ENCODE assay signal across 17 cellular contexts in the genomic region with DNA sequence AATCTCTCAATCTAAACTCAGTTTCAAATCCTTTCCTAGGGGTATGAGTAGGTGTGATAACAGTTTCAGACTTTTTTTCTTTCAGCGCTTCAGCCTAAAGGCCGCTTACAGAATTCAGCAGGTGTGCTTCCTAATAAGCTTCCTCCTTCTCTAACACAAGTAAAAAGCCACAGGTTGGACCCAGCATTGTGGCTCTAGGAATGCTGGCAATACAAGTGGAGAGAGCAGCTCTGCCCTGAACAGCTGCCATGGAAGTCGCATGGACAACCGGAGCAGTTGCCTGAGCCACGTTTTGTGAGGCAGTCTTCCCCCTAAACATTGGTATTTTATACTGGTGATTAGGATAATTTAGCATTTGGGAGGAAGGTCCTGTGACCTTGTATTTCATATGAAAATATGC.
DNase-seq lines count a peak whose midpoint lies in the region; ATAC-seq and TF ChIP-seq lines count a peak whose summit lies in the region.
"Had no signal": no experiment of that assay in that cellular context is flagged by ENCODE, and none has a peak within 500 bp of the region (broad histone marks: within the 10 kb centered on the region; RNA-seq: fewer than 3 reads in every experiment).

No MANE protein-coding gene starts in this region.

- H3K27me3 ChIP-seq in SJCRH30: no peaks in the 10 kb centered on the region
- H3K27me3 ChIP-seq: BLaER1 had no signal

- H3K9me3 ChIP-seq in SJCRH30 (replicated peaks): 0 out of 2 replicates have a peak, but pooled peaks cover 4% of the 10 kb centered on the region
- H3K9me3 ChIP-seq: BLaER1 had no signal

- intact Hi-C loops in left ventricle myocardium superior (cut with micrococcal nuclease): no loop called here

- H3K36me3 ChIP-seq in SJCRH30: no peaks in the 10 kb centered on the region
- H3K36me3 ChIP-seq: BLaER1 had no signal

- TF ChIP-seq CTCF in C4-2B (conservative IDR thresholded peaks at IDR 0.05): no peak

- DNase-seq in DMS153 treated with DMSO at 0.1 percent for 48 hours (lab: John Stamatoyannopoulos, UW; ENCODE audit: unreplicated experiment) (peak; percentile 35), SJCRH30 (peak; percentile 20 to 54), left ventricle myocardium superior (no peak)
- DNase-seq in stimulated activated CD4-positive, alpha-beta T cell treated with anti-CD3 and anti-CD28 coated beads, Interleukin-1b, Interleukin-23, amount 100 ng/mL, for 48 hours: no peak
- DNase-seq: DMS79; GM23248; KG1; NCI-H1048; NCI-H1694; NCI-H524; NK-92 treated with Interleukin-12 subunit alpha and Interleukin-12 subunit beta, amount 100 ng/mL, for 24 hours; OCI-M1; RPMI8226 had no signal

- H3K27ac ChIP-seq in C4-2B: peak overlapping the region; percentile 61
- no peak overlapping the region for H3K27ac ChIP-seq in SJCRH30
- H3K27ac ChIP-seq: BLaER1, GM23248 had no signal

- ATAC-seq in left ventricle myocardium superior: peak; percentile 74
- no peak for ATAC-seq in HG02642 (IDR thresholded peaks at IDR 0.05; ENCODE audit: poor library complexity, unreplicated experiment)
- no peak for ATAC-seq in GM19463 (IDR thresholded peaks at IDR 0.05; ENCODE audit: unreplicated experiment)

- H3K4me1 ChIP-seq in SJCRH30: peaks cover 8% of the 10 kb centered on the region
- H3K4me1 ChIP-seq: BLaER1 had no signal

- H3K4me3 ChIP-seq in SJCRH30: no peak overlapping the region
- H3K4me3 ChIP-seq: BLaER1, GM23248 had no signal

Comparison
In these comparisons a context has a peak if more than half of its experiments do, and no peak if none do; other contexts are left out.
1. DNase-seq: peak in DMS153 treated with DMSO at 0.1 percent for 48 hours (single experiment) and SJCRH30 (2 of 2); none in left ventricle myocardium superior (single experiment) and stimulated activated CD4-positive, alpha-beta T cell treated with anti-CD3 and anti-CD28 coated beads, Interleukin-1b, Interleukin-23, amount 100 ng/mL, for 48 hours (single experiment).